13 cellular contexts compared by ENCODE assay signal in genomic region chr10:113866551-113867394, GRCh38.
"Had no signal": no experiment of that assay in that cellular context is flagged by ENCODE, and none has a peak within 500 bp of the region (broad histone marks: within the 10 kb centered on the region; RNA-seq: fewer than 3 reads in every experiment).

No MANE protein-coding gene starts in this region.

- DNase-seq: activated CD4-positive, alpha-beta T cell treated with anti-CD3 and anti-CD28 coated beads, Interleukin-2, amount 10 ng/mL, durations not matched to agents 7 days and 5 days; activated CD8-positive, alpha-beta memory T cell treated with anti-CD3 and anti-CD28 coated beads for 24 hours; activated naive CD8-positive, alpha-beta T cell treated with anti-CD3 and anti-CD28 coated beads for 36 hours; amygdala; body of pancreas; cerebellar nuclear complex; effector memory CD4-positive, alpha-beta T cell; mammary epithelial cell; psoas muscle; right lobe of liver had no signal

- H3K4me3 ChIP-seq: body of pancreas, gastroesophageal sphincter, psoas muscle, right lobe of liver, suprapubic skin, upper lobe of left lung had no signal

- H3K27me3 ChIP-seq: body of pancreas, gastroesophageal sphincter, right lobe of liver, suprapubic skin, upper lobe of left lung had no signal

- H3K9me3 ChIP-seq: body of pancreas, gastroesophageal sphincter, psoas muscle, right lobe of liver, suprapubic skin had no signal

- H3K27ac ChIP-seq: gastroesophageal sphincter, psoas muscle, right lobe of liver, suprapubic skin, upper lobe of left lung had no signal

- H3K4me1 ChIP-seq: suprapubic skin had no signal

- ATAC-seq: body of pancreas, gastroesophageal sphincter, psoas muscle, right lobe of liver had no signal
